ENCODE assay signal across 19 cellular contexts in genomic region chr4:13950491-13950890, GRCh38.
DNase-seq lines count a peak whose midpoint lies in the region; TF ChIP-seq lines count a peak whose summit lies in the region.
"Had no signal": no experiment of that assay in that cellular context is flagged by ENCODE, and none has a peak within 500 bp of the region (broad histone marks: within the 10 kb centered on the region; RNA-seq: fewer than 3 reads in every experiment).

No MANE protein-coding gene starts in this region.

- H3K4me3 ChIP-seq in esophagus muscularis mucosa: no peak overlapping the region
- H3K4me3 ChIP-seq: BLaER1 had no signal

- peak overlapping the region; percentile 29 for H3K27ac Mint-ChIP-seq in progenitor cell of endocrine pancreas
- H3K27ac Mint-ChIP-seq: B cell; CD4-positive, CD25-positive, alpha-beta regulatory T cell; CD8-positive, alpha-beta T cell had no signal

- no peaks in the 10 kb centered on the region for H3K27me3 Mint-ChIP-seq in progenitor cell of endocrine pancreas
- H3K27me3 Mint-ChIP-seq: CD4-positive, CD25-positive, alpha-beta regulatory T cell had no signal

- H3K36me3 Mint-ChIP-seq in progenitor cell of endocrine pancreas (ENCODE audit: insufficient read depth): no peaks in the 10 kb centered on the region
- H3K36me3 Mint-ChIP-seq: CD4-positive, CD25-positive, alpha-beta regulatory T cell; CD8-positive, alpha-beta T cell had no signal

- no peak for TF ChIP-seq CTCF in esophagus muscularis mucosa (IDR thresholded peaks at IDR 0.05)
- no peak for TF ChIP-seq CTCF in progenitor cell of endocrine pancreas (IDR thresholded peaks at IDR 0.05; ENCODE audit: unreplicated experiment)

- DNase-seq in ELF-1 (ENCODE audit: low read depth, low spot score): peak; percentile 57
- DNase-seq in esophagus muscularis mucosa (ENCODE audit: extremely low spot score): peak; percentile 29
- peak; percentile 61 for DNase-seq in islet precursor cell
- no peak for DNase-seq in progenitor cell of endocrine pancreas (ENCODE audit: low spot score, unreplicated experiment)
- DNase-seq in NCI-H1694 (lab: John Stamatoyannopoulos, UW): no peak
- no peak for DNase-seq in activated effector memory CD4-positive, alpha-beta T cell treated with anti-CD3 and anti-CD28 coated beads, Interleukin-2, amount 50 U/mL, for 16 hours
- no peak for DNase-seq in HPDE6-E6E7 (ENCODE audit: extremely low spot score)
- DNase-seq in GM03348 (ENCODE audit: low spot score): no peak
- DNase-seq: Caco-2; CD4-positive, CD25-positive, alpha-beta regulatory T cell; CD8-positive, alpha-beta T cell; DMS153; DND-41; GDM1; H9 had no signal

- H3K9me3 ChIP-seq in esophagus muscularis mucosa: no peaks in the 10 kb centered on the region
- H3K9me3 ChIP-seq: BLaER1, Caco-2 had no signal

- H3K4me1 ChIP-seq in esophagus muscularis mucosa: no peaks in the 10 kb centered on the region
- H3K4me1 ChIP-seq: BLaER1, Caco-2 had no signal

- intact Hi-C loops in esophagus muscularis mucosa (cut with DNase I): no loop called here

- no peak for TF ChIP-seq POLR2A in esophagus muscularis mucosa (IDR thresholded peaks at IDR 0.05; ENCODE audit: low read depth)

- no peak overlapping the region for H3K27ac ChIP-seq in esophagus muscularis mucosa (replicated peaks in 1 of 4)
- H3K27ac ChIP-seq: 22Rv1, BLaER1, C4-2B had no signal

- H3K4me1 Mint-ChIP-seq in progenitor cell of endocrine pancreas (ENCODE audit: low read depth): peaks cover 5% of the 10 kb centered on the region
- H3K4me1 Mint-ChIP-seq: B cell; CD4-positive, CD25-positive, alpha-beta regulatory T cell had no signal

- no peaks in the 10 kb centered on the region for H3K9me3 Mint-ChIP-seq in progenitor cell of endocrine pancreas (ENCODE audit: low read depth)
- H3K9me3 Mint-ChIP-seq: CD8-positive, alpha-beta T cell; H9 had no signal

- H3K4me3 Mint-ChIP-seq in progenitor cell of endocrine pancreas (ENCODE audit: low read depth): no peak overlapping the region
- H3K4me3 Mint-ChIP-seq: B cell; CD4-positive, CD25-positive, alpha-beta regulatory T cell; CD8-positive, alpha-beta T cell; H9 had no signal

- no peak for TF ChIP-seq EP300 in esophagus muscularis mucosa (IDR thresholded peaks at IDR 0.05)

- 86% methylated on average over 4 of the region's 4 CpGs for whole genome bisulfite sequencing in esophagus muscularis mucosa

- H3K36me3 ChIP-seq in esophagus muscularis mucosa: no peaks in the 10 kb centered on the region
- H3K36me3 ChIP-seq: BLaER1 had no signal

- H3K27me3 ChIP-seq in esophagus muscularis mucosa: no peaks in the 10 kb centered on the region
- H3K27me3 ChIP-seq: BLaER1 had no signal

Comparison
In these comparisons a context has a peak if more than half of its experiments do, and no peak if none do; other contexts are left out.
1. DNase-seq: peak in ELF-1 (single experiment), esophagus muscularis mucosa (single experiment) and islet precursor cell (single experiment); none in progenitor cell of endocrine pancreas (single experiment), NCI-H1694 (single experiment), activated effector memory CD4-positive, alpha-beta T cell treated with anti-CD3 and anti-CD28 coated beads, Interleukin-2, amount 50 U/mL, for 16 hours (single experiment), HPDE6-E6E7 (single experiment) and GM03348 (single experiment).